Comparison of ENCODE assay signal across 8 cellular contexts in the genomic region with DNA sequence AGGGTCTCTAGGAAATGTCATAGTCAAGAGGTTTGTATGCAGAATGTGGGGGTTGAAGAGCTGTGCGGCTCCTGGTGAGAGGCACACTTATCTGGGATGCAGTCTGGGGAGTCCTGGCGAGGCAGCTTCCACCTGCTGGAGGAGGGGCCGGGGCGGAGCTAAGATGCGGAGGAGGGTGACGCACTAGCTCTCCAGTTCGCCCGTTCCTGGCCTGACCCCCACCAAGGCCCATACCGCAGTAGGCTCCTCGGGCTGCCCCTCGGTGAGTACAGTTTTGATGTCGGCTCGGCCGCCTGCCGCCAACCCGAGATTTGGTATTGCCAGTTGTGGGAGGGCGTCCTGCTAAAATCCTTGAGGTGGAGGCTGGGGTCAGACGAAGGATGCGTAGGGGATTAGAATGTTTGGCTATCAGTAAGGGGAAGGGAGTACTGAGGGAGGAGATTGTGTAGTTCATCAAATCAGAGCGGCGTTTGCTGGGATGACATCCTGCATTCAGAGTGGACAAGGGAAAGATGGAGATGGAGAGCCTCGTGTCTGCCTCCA.
DNase-seq lines count a peak whose midpoint lies in the region; ATAC-seq and TF ChIP-seq lines count a peak whose summit lies in the region.

A gene with protein sequence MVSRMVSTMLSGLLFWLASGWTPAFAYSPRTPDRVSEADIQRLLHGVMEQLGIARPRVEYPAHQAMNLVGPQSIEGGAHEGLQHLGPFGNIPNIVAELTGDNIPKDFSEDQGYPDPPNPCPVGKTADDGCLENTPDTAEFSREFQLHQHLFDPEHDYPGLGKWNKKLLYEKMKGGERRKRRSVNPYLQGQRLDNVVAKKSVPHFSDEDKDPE (plus strand): TSS at position 194 of the 543 bp plus-strand sequence. CDS start 1,883 bp downstream, outside the sequence.

- in situ Hi-C loops in GM13976 (cut with MboI; ENCODE audit: low sequenced_read_pairs, unreplicated experiment) = no loop called here

- peak; percentile 15 for DNase-seq in activated CD4-positive, alpha-beta T cell treated with anti-CD3 and anti-CD28 coated beads for 48 hours
- DNase-seq in activated CD4-positive, alpha-beta T cell treated with anti-CD3 and anti-CD28 coated beads for 1 hour = no peak
- DNase-seq in activated naive CD8-positive, alpha-beta T cell treated with anti-CD3 and anti-CD28 coated beads, Interleukin-2, amount 50 U/mL, for 24 hours = no peak
- DNase-seq in substantia nigra (lab: John Stamatoyannopoulos, UW) (peak in 46 of 49 donors; percentile 1 to 85 (median 55)), GM13976 (ENCODE audit: low spot score) (no peak)

- peaks cover 26% of the 10 kb centered on the region for H3K36me3 Mint-ChIP-seq in activated naive CD8-positive, alpha-beta T cell treated with anti-CD3 and anti-CD28 coated beads, Interleukin-2, amount 50 U/mL, for 24 hours (ENCODE audit: low read depth)

- ATAC-seq in activated naive CD8-positive, alpha-beta T cell treated with anti-CD3 and anti-CD28 coated beads, Interleukin-2, amount 50 U/mL, for 24 hours = peak; percentile 33
- no peak for ATAC-seq in HG02840 (IDR thresholded peaks at IDR 0.05; ENCODE audit: low FRiP score, unreplicated experiment)
- no peak for ATAC-seq in HG02938 (IDR thresholded peaks at IDR 0.05; ENCODE audit: unreplicated experiment)

- H3K4me1 Mint-ChIP-seq in activated naive CD8-positive, alpha-beta T cell treated with anti-CD3 and anti-CD28 coated beads, Interleukin-2, amount 50 U/mL, for 24 hours = no peaks in the 10 kb centered on the region

- no peak within 1 kb of the TSS for H3K27ac Mint-ChIP-seq in activated naive CD8-positive, alpha-beta T cell treated with anti-CD3 and anti-CD28 coated beads, Interleukin-2, amount 50 U/mL, for 24 hours

- no peaks in the 10 kb centered on the region for H3K9me3 Mint-ChIP-seq in activated naive CD8-positive, alpha-beta T cell treated with anti-CD3 and anti-CD28 coated beads, Interleukin-2, amount 50 U/mL, for 24 hours

- peaks cover 2% of the 10 kb centered on the region for H3K27me3 Mint-ChIP-seq in activated naive CD8-positive, alpha-beta T cell treated with anti-CD3 and anti-CD28 coated beads, Interleukin-2, amount 50 U/mL, for 24 hours

- H3K4me3 Mint-ChIP-seq in activated naive CD8-positive, alpha-beta T cell treated with anti-CD3 and anti-CD28 coated beads, Interleukin-2, amount 50 U/mL, for 24 hours = peak within 1 kb of the TSS; percentile 34

- no peak for TF ChIP-seq CTCF in GM13976 (IDR thresholded peaks at IDR 0.05; ENCODE audit: borderline replicate concordance, control extremely low read depth, extremely low read depth, insufficient read depth, missing control alignments)

- H3K27ac ChIP-seq in substantia nigra (ENCODE audit: low read depth, low read length, poor library complexity, severe bottlenecking) = peak within 1 kb of the TSS; percentile 83

- peak within 1 kb of the TSS; percentile 17 for H3K4me3 ChIP-seq in iPS-11a (ENCODE audit: low read depth, low read length)

Comparison
In these comparisons a context has a peak if more than half of its experiments do, and no peak if none do; other contexts are left out.
1. DNase-seq: peak in activated CD4-positive, alpha-beta T cell treated with anti-CD3 and anti-CD28 coated beads for 48 hours (single experiment) and substantia nigra (46 of 49); none in activated CD4-positive, alpha-beta T cell treated with anti-CD3 and anti-CD28 coated beads for 1 hour (single experiment), activated naive CD8-positive, alpha-beta T cell treated with anti-CD3 and anti-CD28 coated beads, Interleukin-2, amount 50 U/mL, for 24 hours (single experiment) and GM13976 (single experiment).